ENCODE assay signal across 18 cellular contexts in the genomic region with DNA sequence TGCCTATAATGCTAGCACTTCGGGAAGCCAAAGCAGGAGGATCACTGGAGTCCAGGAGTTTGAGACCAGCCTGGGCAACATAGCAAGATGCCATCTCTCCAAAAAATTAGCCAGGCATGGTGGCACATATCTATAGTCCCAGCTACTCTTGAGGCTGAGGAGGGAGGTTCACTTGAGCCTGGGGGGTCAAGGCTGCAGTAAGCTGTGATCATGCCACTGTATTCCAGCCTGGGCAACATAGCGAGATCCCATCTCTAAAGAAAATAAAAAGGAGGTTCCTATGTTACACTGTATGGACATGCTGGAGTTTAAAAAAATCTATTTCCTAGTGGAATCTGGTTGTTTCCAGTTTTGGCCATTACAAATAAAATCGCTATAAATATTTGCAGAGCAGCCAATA. TPM values are rescaled to one million over a fixed set of nuclear protein-coding genes. Genes with fewer than 3 reads are reported as not detected.
DNase-seq lines count a peak whose midpoint lies in the region; ATAC-seq and TF ChIP-seq lines count a peak whose summit lies in the region.
"Had no signal": no experiment of that assay in that cellular context is flagged by ENCODE, and none has a peak within 500 bp of the region (broad histone marks: within the 10 kb centered on the region; RNA-seq: fewer than 3 reads in every experiment).

No MANE protein-coding gene starts in this region.

- H3K27ac ChIP-seq in CD4-positive, alpha-beta T cell (ENCODE audit: low read depth, low read length) = no peak overlapping the region
- H3K27ac ChIP-seq in SJCRH30 = no peak overlapping the region
- H3K27ac ChIP-seq: 22Rv1; A549; BLaER1 treated with 17β-estradiol and CSF1 and Interleukin-3, amounts not matched to agents 10 nM and 100 nM had no signal

- no peak overlapping the region for H3K4me3 ChIP-seq in SJCRH30
- H3K4me3 ChIP-seq: A549; BLaER1 treated with 17β-estradiol and CSF1 and Interleukin-3, amounts not matched to agents 10 nM and 100 nM had no signal

- no peak overlapping the region for H3K4me3 Mint-ChIP-seq in activated CD4-positive, alpha-beta T cell treated with anti-CD3 and anti-CD28 coated beads, Interleukin-2, amount 10 ng/mL, durations not matched to agents 24 days and 14 days
- H3K4me3 Mint-ChIP-seq in activated CD4-positive, alpha-beta T cell treated with anti-CD3 and anti-CD28 coated beads for 36 hours = no peak overlapping the region
- H3K4me3 Mint-ChIP-seq in natural killer cell treated with Interleukin-12 subunit alpha and Interleukin-12 subunit beta and Interleukin-15 and Interleukin-18, amount 100 ng/mL, for 72 hours = peak overlapping the region; percentile 58
- no peak overlapping the region for H3K4me3 Mint-ChIP-seq in natural killer cell
- H3K4me3 Mint-ChIP-seq in activated T-helper 17 cell treated with anti-CD3 and anti-CD28 coated beads, Interleukin-2, amount 50 U/mL, for 72 hours = peak overlapping the region; percentile 87
- H3K4me3 Mint-ChIP-seq in CD4-positive, alpha-beta T cell = no peak overlapping the region
- H3K4me3 Mint-ChIP-seq: CD8-positive, alpha-beta memory T cell had no signal

- no peaks in the 10 kb centered on the region for H3K27me3 ChIP-seq in CD4-positive, alpha-beta T cell (ENCODE audit: control insufficient read depth, insufficient read depth, low read length)
- no peaks in the 10 kb centered on the region for H3K27me3 ChIP-seq in SJCRH30
- H3K27me3 ChIP-seq: BLaER1 treated with 17β-estradiol and CSF1 and Interleukin-3, amounts not matched to agents 10 nM and 100 nM had no signal

- peaks cover 11% of the 10 kb centered on the region for H3K36me3 Mint-ChIP-seq in activated CD4-positive, alpha-beta T cell treated with anti-CD3 and anti-CD28 coated beads, Interleukin-2, amount 10 ng/mL, durations not matched to agents 24 days and 14 days (ENCODE audit: low read depth)
- peaks cover 9% of the 10 kb centered on the region for H3K36me3 Mint-ChIP-seq in activated CD4-positive, alpha-beta T cell treated with anti-CD3 and anti-CD28 coated beads for 36 hours (ENCODE audit: low read depth)
- no peaks in the 10 kb centered on the region for H3K36me3 Mint-ChIP-seq in natural killer cell treated with Interleukin-12 subunit alpha and Interleukin-12 subunit beta and Interleukin-15 and Interleukin-18, amount 100 ng/mL, for 72 hours
- H3K36me3 Mint-ChIP-seq in natural killer cell = no peaks in the 10 kb centered on the region
- peaks cover 34% of the 10 kb centered on the region for H3K36me3 Mint-ChIP-seq in activated T-helper 17 cell treated with anti-CD3 and anti-CD28 coated beads, Interleukin-2, amount 50 U/mL, for 72 hours (ENCODE audit: low read depth)
- peaks cover 17% of the 10 kb centered on the region for H3K36me3 Mint-ChIP-seq in CD4-positive, alpha-beta T cell (ENCODE audit: low read depth)

- H3K9me3 Mint-ChIP-seq in activated CD4-positive, alpha-beta T cell treated with anti-CD3 and anti-CD28 coated beads, Interleukin-2, amount 10 ng/mL, durations not matched to agents 24 days and 14 days = no peaks in the 10 kb centered on the region
- no peaks in the 10 kb centered on the region for H3K9me3 Mint-ChIP-seq in activated CD4-positive, alpha-beta T cell treated with anti-CD3 and anti-CD28 coated beads for 36 hours (ENCODE audit: low read depth)
- no peaks in the 10 kb centered on the region for H3K9me3 Mint-ChIP-seq in natural killer cell treated with Interleukin-12 subunit alpha and Interleukin-12 subunit beta and Interleukin-15 and Interleukin-18, amount 100 ng/mL, for 72 hours
- no peaks in the 10 kb centered on the region for H3K9me3 Mint-ChIP-seq in natural killer cell
- H3K9me3 Mint-ChIP-seq in activated T-helper 17 cell treated with anti-CD3 and anti-CD28 coated beads, Interleukin-2, amount 50 U/mL, for 72 hours = no peaks in the 10 kb centered on the region
- H3K9me3 Mint-ChIP-seq in CD4-positive, alpha-beta T cell = no peaks in the 10 kb centered on the region
- H3K9me3 Mint-ChIP-seq: H9 had no signal

- no peak for ATAC-seq in activated CD4-positive, alpha-beta T cell treated with anti-CD3 and anti-CD28 coated beads for 36 hours
- ATAC-seq in natural killer cell treated with Interleukin-12 subunit alpha and Interleukin-12 subunit beta and Interleukin-15 and Interleukin-18, amount 100 ng/mL, for 72 hours = no peak
- no peak for ATAC-seq in natural killer cell
- no peak for ATAC-seq in activated T-helper 17 cell treated with anti-CD3 and anti-CD28 coated beads, Interleukin-2, amount 50 U/mL, for 72 hours (replicated peaks)
- ATAC-seq in CD4-positive, alpha-beta T cell (ENCODE audit: poor library complexity) = no peak
- ATAC-seq: A549 had no signal

- CTCF ChIA-PET in activated CD4-positive, alpha-beta T cell treated with anti-CD3 and anti-CD28 coated beads for 36 hours (lab: Charles Lee) = interaction anchor here (0.6 kb wide), 1 partner anchor 83 kb away, joined by 3 read pairs; no protein-coding TSS in a partner anchor
- CTCF ChIA-PET in CD4-positive, alpha-beta T cell (lab: Charles Lee) = no interaction called here

- POLR2A ChIA-PET in activated CD4-positive, alpha-beta T cell treated with anti-CD3 and anti-CD28 coated beads for 36 hours (lab: Charles Lee) = no interaction called here
- POLR2A ChIA-PET in CD4-positive, alpha-beta T cell (lab: Charles Lee) = no interaction called here

- peaks cover 7% of the 10 kb centered on the region; the same call in 1 of the 2 replicates for H3K4me1 ChIP-seq in SJCRH30
- H3K4me1 ChIP-seq: A549 had no signal

- TF ChIP-seq CTCF in natural killer cell (IDR thresholded peaks at IDR 0.05) = no peak
- no peak for TF ChIP-seq CTCF in CD4-positive, alpha-beta T cell (IDR thresholded peaks at IDR 0.05)

- H3K9me3 ChIP-seq in CD4-positive, alpha-beta T cell (ENCODE audit: control insufficient read depth, low read length) = no peaks in the 10 kb centered on the region
- no peaks in the 10 kb centered on the region for H3K9me3 ChIP-seq in SJCRH30 (replicated peaks)
- H3K9me3 ChIP-seq: A549 had no signal

- no peak for DNase-seq in activated CD4-positive, alpha-beta T cell treated with anti-CD3 and anti-CD28 coated beads, Interleukin-2, amount 10 ng/mL, durations not matched to agents 24 days and 14 days
- no peak for DNase-seq in activated CD4-positive, alpha-beta T cell treated with anti-CD3 and anti-CD28 coated beads for 36 hours
- DNase-seq in natural killer cell treated with Interleukin-12 subunit alpha and Interleukin-12 subunit beta and Interleukin-15 and Interleukin-18, amount 100 ng/mL, for 72 hours (ENCODE audit: low spot score) = no peak
- DNase-seq in natural killer cell = no peak
- DNase-seq in CD4-positive, alpha-beta T cell = no peak
- no peak for DNase-seq in NCI-H2171 (lab: John Stamatoyannopoulos, UW)
- DNase-seq in SJCRH30 = no peak
- DNase-seq: CD8-positive, alpha-beta memory T cell; COR-L47; DMS 273 treated with DMSO at 0.1 percent for 48 hours; DMS53; DND-41; H9 had no signal

- H3K4me1 Mint-ChIP-seq in activated CD4-positive, alpha-beta T cell treated with anti-CD3 and anti-CD28 coated beads, Interleukin-2, amount 10 ng/mL, durations not matched to agents 24 days and 14 days = peaks cover 29% of the 10 kb centered on the region
- H3K4me1 Mint-ChIP-seq in activated CD4-positive, alpha-beta T cell treated with anti-CD3 and anti-CD28 coated beads for 36 hours = peaks cover 36% of the 10 kb centered on the region
- peaks cover 24% of the 10 kb centered on the region in 2 donors for H3K4me1 Mint-ChIP-seq in natural killer cell treated with Interleukin-12 subunit alpha and Interleukin-12 subunit beta and Interleukin-15 and Interleukin-18, amount 100 ng/mL, for 72 hours (ENCODE audit: low read depth in 2 of 2)
- H3K4me1 Mint-ChIP-seq in natural killer cell = peaks cover 29 to 33% of the 10 kb centered on the region in 2 donors
- H3K4me1 Mint-ChIP-seq in activated T-helper 17 cell treated with anti-CD3 and anti-CD28 coated beads, Interleukin-2, amount 50 U/mL, for 72 hours = peaks cover 9% of the 10 kb centered on the region
- H3K4me1 Mint-ChIP-seq in CD4-positive, alpha-beta T cell (ENCODE audit: low read depth) = peaks cover 23% of the 10 kb centered on the region

- H3K27me3 Mint-ChIP-seq in activated CD4-positive, alpha-beta T cell treated with anti-CD3 and anti-CD28 coated beads, Interleukin-2, amount 10 ng/mL, durations not matched to agents 24 days and 14 days = peaks cover 5% of the 10 kb centered on the region
- no peaks in the 10 kb centered on the region for H3K27me3 Mint-ChIP-seq in activated CD4-positive, alpha-beta T cell treated with anti-CD3 and anti-CD28 coated beads for 36 hours
- no peaks in the 10 kb centered on the region for H3K27me3 Mint-ChIP-seq in natural killer cell treated with Interleukin-12 subunit alpha and Interleukin-12 subunit beta and Interleukin-15 and Interleukin-18, amount 100 ng/mL, for 72 hours
- H3K27me3 Mint-ChIP-seq in natural killer cell (ENCODE audit: low read depth in 2 of 2) = no peaks in the 10 kb centered on the region
- H3K27me3 Mint-ChIP-seq in activated T-helper 17 cell treated with anti-CD3 and anti-CD28 coated beads, Interleukin-2, amount 50 U/mL, for 72 hours = no peaks in the 10 kb centered on the region
- H3K27me3 Mint-ChIP-seq in CD4-positive, alpha-beta T cell = no peaks in the 10 kb centered on the region
- H3K27me3 Mint-ChIP-seq: B cell had no signal

- H3K27ac Mint-ChIP-seq in activated CD4-positive, alpha-beta T cell treated with anti-CD3 and anti-CD28 coated beads, Interleukin-2, amount 10 ng/mL, durations not matched to agents 24 days and 14 days = peak overlapping the region; percentile 98
- H3K27ac Mint-ChIP-seq in activated CD4-positive, alpha-beta T cell treated with anti-CD3 and anti-CD28 coated beads for 36 hours = no peak overlapping the region
- H3K27ac Mint-ChIP-seq in natural killer cell treated with Interleukin-12 subunit alpha and Interleukin-12 subunit beta and Interleukin-15 and Interleukin-18, amount 100 ng/mL, for 72 hours = peak overlapping the region; percentile 54 to 91
- H3K27ac Mint-ChIP-seq in natural killer cell = no peak overlapping the region
- peak overlapping the region; percentile 97 for H3K27ac Mint-ChIP-seq in activated T-helper 17 cell treated with anti-CD3 and anti-CD28 coated beads, Interleukin-2, amount 50 U/mL, for 72 hours
- H3K27ac Mint-ChIP-seq in CD4-positive, alpha-beta T cell = no peak overlapping the region
- H3K27ac Mint-ChIP-seq: H9 had no signal

- no peaks in the 10 kb centered on the region for H3K36me3 ChIP-seq in SJCRH30

- intact Hi-C loops in activated CD4-positive, alpha-beta T cell treated with anti-CD3 and anti-CD28 coated beads, Interleukin-2, amount 10 ng/mL, durations not matched to agents 24 days and 14 days (cut with micrococcal nuclease) = loop anchor here (5.0 to 10.0 kb wide), 5 partner anchors 166 to 557 kb away; partner anchors contain the start of genes CDADC1, FNDC3A and SPRYD7
- intact Hi-C loops in activated CD4-positive, alpha-beta T cell treated with anti-CD3 and anti-CD28 coated beads for 36 hours (cut with DNase I, micrococcal nuclease) = loop anchor here (5.0 to 10.0 kb wide), 6 partner anchors 139 to 641 kb away; partner anchors contain the start of genes EBPL (in 1 of the 2) and FNDC3A (in 1 of the 2)
- intact Hi-C loops in natural killer cell (cut with micrococcal nuclease) = loop anchor here (5.0 to 10.0 kb wide), 4 partner anchors 139 to 983 kb away; partner anchors contain the start of gene FNDC3A
- intact Hi-C loops in CD4-positive, alpha-beta T cell (cut with DNase I, micrococcal nuclease) = loop anchor here (5.0 to 10.0 kb wide), 6 partner anchors 69 to 1439 kb away; partner anchors contain the start of genes EBPL (in 1 of the 2), FNDC3A (in 1 of the 2), KPNA3 (in 1 of the 2) and SUCLA2 (in 1 of the 2)

RNA-seq across cellular contexts. Expression of gene CAB39L, which starts 2.6 kb away (rescaled TPM):
- total RNA-seq in activated CD4-positive, alpha-beta T cell treated with anti-CD3 and anti-CD28 coated beads, Interleukin-2, amount 10 ng/mL, durations not matched to agents 24 days and 14 days = 5.7 and 6.8 TPM in 2 replicates
- 1 to 10 TPM; 4.8 to 5.7 TPM for total RNA-seq in activated CD4-positive, alpha-beta T cell treated with anti-CD3 and anti-CD28 coated beads for 36 hours
- total RNA-seq in natural killer cell treated with Interleukin-12 subunit alpha and Interleukin-12 subunit beta and Interleukin-15 and Interleukin-18, amount 100 ng/mL, for 72 hours = 1 to 10 TPM; 6.4 to 8.1 TPM
- total RNA-seq in natural killer cell = 1 to 10 TPM; 4.4 to 6.5 (median 6.0) TPM
- total RNA-seq in activated T-helper 17 cell treated with anti-CD3 and anti-CD28 coated beads, Interleukin-2, amount 50 U/mL, for 72 hours = 10 to 100 TPM in 1 of 2 donors, 1 to 10 TPM in 1; 5.1 to 13.8 TPM
- total RNA-seq in CD4-positive, alpha-beta T cell = 1 to 10 TPM; 1.9 to 2.5 TPM
- 2.4 and 3.3 TPM in 2 replicates for total RNA-seq in SJCRH30 (2014; rRNA removed; shearing (Covaris generic))

RNA-seq across cellular contexts. Expression of gene SETDB2, which starts 2.8 kb away (rescaled TPM):
- total RNA-seq in activated CD4-positive, alpha-beta T cell treated with anti-CD3 and anti-CD28 coated beads, Interleukin-2, amount 10 ng/mL, durations not matched to agents 24 days and 14 days = 13.4 and 14.5 TPM in 2 replicates
- total RNA-seq in activated CD4-positive, alpha-beta T cell treated with anti-CD3 and anti-CD28 coated beads for 36 hours = 10 to 100 TPM; 14.2 to 15.1 TPM
- total RNA-seq in natural killer cell treated with Interleukin-12 subunit alpha and Interleukin-12 subunit beta and Interleukin-15 and Interleukin-18, amount 100 ng/mL, for 72 hours = 10 to 100 TPM in 1 of 2 donors, 1 to 10 TPM in 1; 9.8 to 14.0 TPM
- 10 to 100 TPM; 15.8 to 17.4 (median 16.4) TPM for total RNA-seq in natural killer cell
- total RNA-seq in activated T-helper 17 cell treated with anti-CD3 and anti-CD28 coated beads, Interleukin-2, amount 50 U/mL, for 72 hours = 10 to 100 TPM; 14.1 to 16.3 TPM
- 10 to 100 TPM; 10.8 to 11.5 TPM for total RNA-seq in CD4-positive, alpha-beta T cell
- total RNA-seq in SJCRH30 (2014; rRNA removed; shearing (Covaris generic)) = 8.9 and 10.9 TPM in 2 replicates

RNA-seq across cellular contexts. Expression of gene PHF11, which starts 54.4 kb away (rescaled TPM):
- 56.8 and 60.8 TPM in 2 replicates for total RNA-seq in activated CD4-positive, alpha-beta T cell treated with anti-CD3 and anti-CD28 coated beads, Interleukin-2, amount 10 ng/mL, durations not matched to agents 24 days and 14 days
- total RNA-seq in activated CD4-positive, alpha-beta T cell treated with anti-CD3 and anti-CD28 coated beads for 36 hours = 100 to 1,000 TPM in 1 of 2 experiments, 10 to 100 TPM in 1; 84.0 to 106 TPM
- total RNA-seq in natural killer cell treated with Interleukin-12 subunit alpha and Interleukin-12 subunit beta and Interleukin-15 and Interleukin-18, amount 100 ng/mL, for 72 hours = 10 to 100 TPM; 58.2 to 78.2 TPM
- total RNA-seq in natural killer cell = 100 to 1,000 TPM in 2 of 3 donors, 10 to 100 TPM in 1; 89.0 to 113 (median 111) TPM
- 10 to 100 TPM; 64.5 to 94.8 TPM for total RNA-seq in activated T-helper 17 cell treated with anti-CD3 and anti-CD28 coated beads, Interleukin-2, amount 50 U/mL, for 72 hours
- 100 to 1,000 TPM; 105 TPM for total RNA-seq in CD4-positive, alpha-beta T cell
- total RNA-seq in SJCRH30 (2014; rRNA removed; shearing (Covaris generic)) = not detected in 2 replicates

Comparison
In these comparisons a context has a peak if more than half of its experiments do, and no peak if none do; other contexts are left out.
1. H3K27ac Mint-ChIP-seq: peak in activated CD4-positive, alpha-beta T cell treated with anti-CD3 and anti-CD28 coated beads, Interleukin-2, amount 10 ng/mL, durations not matched to agents 24 days and 14 days (single experiment), natural killer cell treated with Interleukin-12 subunit alpha and Interleukin-12 subunit beta and Interleukin-15 and Interleukin-18, amount 100 ng/mL, for 72 hours (2 of 2) and activated T-helper 17 cell treated with anti-CD3 and anti-CD28 coated beads, Interleukin-2, amount 50 U/mL, for 72 hours (single experiment); none in activated CD4-positive, alpha-beta T cell treated with anti-CD3 and anti-CD28 coated beads for 36 hours (single experiment), natural killer cell (0 of 2) and CD4-positive, alpha-beta T cell (single experiment).
2. H3K4me3 Mint-ChIP-seq: peak in natural killer cell treated with Interleukin-12 subunit alpha and Interleukin-12 subunit beta and Interleukin-15 and Interleukin-18, amount 100 ng/mL, for 72 hours (single experiment) and activated T-helper 17 cell treated with anti-CD3 and anti-CD28 coated beads, Interleukin-2, amount 50 U/mL, for 72 hours (single experiment); none in activated CD4-positive, alpha-beta T cell treated with anti-CD3 and anti-CD28 coated beads, Interleukin-2, amount 10 ng/mL, durations not matched to agents 24 days and 14 days (single experiment), activated CD4-positive, alpha-beta T cell treated with anti-CD3 and anti-CD28 coated beads for 36 hours (single experiment), natural killer cell (single experiment) and CD4-positive, alpha-beta T cell (single experiment).
3. RNA of gene PHF11, which starts 54.4 kb away (total RNA-seq): 89.0 to 113 TPM in natural killer cell, 84.0 to 106 TPM in activated CD4-positive, alpha-beta T cell treated with anti-CD3 and anti-CD28 coated beads for 36 hours, 105 TPM in CD4-positive, alpha-beta T cell, 64.5 to 94.8 TPM in activated T-helper 17 cell treated with anti-CD3 and anti-CD28 coated beads, Interleukin-2, amount 50 U/mL, for 72 hours, 58.2 to 78.2 TPM in natural killer cell treated with Interleukin-12 subunit alpha and Interleukin-12 subunit beta and Interleukin-15 and Interleukin-18, amount 100 ng/mL, for 72 hours and 56.8 to 60.8 TPM in activated CD4-positive, alpha-beta T cell treated with anti-CD3 and anti-CD28 coated beads, Interleukin-2, amount 10 ng/mL, durations not matched to agents 24 days and 14 days; not detected in SJCRH30; every median in the first group is over 10 times any median in the second.